ENCODE assay signal across 10 cellular contexts in genomic region chr7:69654381-69654780, GRCh38. TPM values are rescaled to one million over a fixed set of nuclear protein-coding genes. Genes with fewer than 3 reads are reported as not detected.
A peak's percentile ranks its signal among the peaks of the same experiment; 100 is the strongest.
DNase-seq lines count a peak whose midpoint lies in the region; ATAC-seq and TF ChIP-seq lines count a peak whose summit lies in the region.
"Had no signal": no experiment of that assay in that cellular context is flagged by ENCODE, and none has a peak within 500 bp of the region (broad histone marks: within the 10 kb centered on the region; RNA-seq: fewer than 3 reads in every experiment).

No MANE protein-coding gene starts in this region.

- no peaks in the 10 kb centered on the region for H3K27me3 ChIP-seq in esophagus muscularis mucosa

- peak overlapping the region; percentile 14 for H3K27ac Mint-ChIP-seq in stimulated activated memory B cell treated with anti-CD40 and anti-IgM and Interleukin-4, amounts not matched to agents 10 μg/mL and 1 μg/mL and 100 μg/mL, for 72 hours
- H3K27ac Mint-ChIP-seq: activated naive CD8-positive, alpha-beta T cell had no signal

- H3K36me3 Mint-ChIP-seq in stimulated activated memory B cell treated with anti-CD40 and anti-IgM and Interleukin-4, amounts not matched to agents 10 μg/mL and 1 μg/mL and 100 μg/mL, for 72 hours = no peaks in the 10 kb centered on the region
- H3K36me3 Mint-ChIP-seq: activated naive CD8-positive, alpha-beta T cell had no signal

- peak overlapping the region in 3 of 4 donors; percentile 31 to 58 (median 46) for H3K27ac ChIP-seq in esophagus muscularis mucosa (replicated peaks in 1 of 4)

- 29% methylated on average over 2 of the region's 2 CpGs for WGBS in esophagus muscularis mucosa

- no peak for TF ChIP-seq CTCF in LNCaP clone FGC (IDR thresholded peaks at IDR 0.05; ENCODE audit: control insufficient read depth, extremely low read depth, insufficient read depth)
- no peak for TF ChIP-seq CTCF in esophagus muscularis mucosa (IDR thresholded peaks at IDR 0.05)

- ATAC-seq in stimulated activated memory B cell treated with anti-CD40 and anti-IgM and Interleukin-4, amounts not matched to agents 10 μg/mL and 1 μg/mL and 100 μg/mL, for 72 hours = no peak
- ATAC-seq in HG02938 (IDR thresholded peaks at IDR 0.05; ENCODE audit: unreplicated experiment) (no peak), GM21619 (IDR thresholded peaks at IDR 0.05; ENCODE audit: unreplicated experiment) (no peak), GM21786 (IDR thresholded peaks at IDR 0.05; ENCODE audit: unreplicated experiment) (no peak)

- H3K4me3 Mint-ChIP-seq in stimulated activated memory B cell treated with anti-CD40 and anti-IgM and Interleukin-4, amounts not matched to agents 10 μg/mL and 1 μg/mL and 100 μg/mL, for 72 hours = no peak overlapping the region
- H3K4me3 Mint-ChIP-seq: activated naive CD8-positive, alpha-beta T cell had no signal

- TF ChIP-seq POLR2A in esophagus muscularis mucosa (IDR thresholded peaks at IDR 0.05; ENCODE audit: low read depth) = no peak

- no peaks in the 10 kb centered on the region for H3K36me3 ChIP-seq in esophagus muscularis mucosa

- peaks cover 46% of the 10 kb centered on the region for H3K4me1 Mint-ChIP-seq in stimulated activated memory B cell treated with anti-CD40 and anti-IgM and Interleukin-4, amounts not matched to agents 10 μg/mL and 1 μg/mL and 100 μg/mL, for 72 hours

- intact Hi-C loops in esophagus muscularis mucosa (cut with DNase I) = no loop called here

- TF ChIP-seq EP300 in esophagus muscularis mucosa (IDR thresholded peaks at IDR 0.05) = no peak

- H3K9me3 Mint-ChIP-seq in stimulated activated memory B cell treated with anti-CD40 and anti-IgM and Interleukin-4, amounts not matched to agents 10 μg/mL and 1 μg/mL and 100 μg/mL, for 72 hours = no peaks in the 10 kb centered on the region

- no peaks in the 10 kb centered on the region for H3K27me3 Mint-ChIP-seq in stimulated activated memory B cell treated with anti-CD40 and anti-IgM and Interleukin-4, amounts not matched to agents 10 μg/mL and 1 μg/mL and 100 μg/mL, for 72 hours
- H3K27me3 Mint-ChIP-seq: activated naive CD8-positive, alpha-beta T cell had no signal

- peaks cover 28 to 86% (median 69%) of the 10 kb centered on the region in 4 donors for H3K4me1 ChIP-seq in esophagus muscularis mucosa

- no peak overlapping the region for H3K4me3 ChIP-seq in LNCaP clone FGC (ENCODE audit: low read depth, low read length)
- no peak overlapping the region for H3K4me3 ChIP-seq in esophagus muscularis mucosa

- peak; percentile 95 for DNase-seq in LNCaP clone FGC (ENCODE audit: low read depth)
- peak; percentile 32 to 65 for DNase-seq in NCI-H526 (lab: John Stamatoyannopoulos, UW)
- DNase-seq in esophagus muscularis mucosa (ENCODE audit: extremely low spot score) = peak; percentile 80
- no peak for DNase-seq in cerebellar cortex (ENCODE audit: low spot score)
- DNase-seq: small intestine had no signal

- no peaks in the 10 kb centered on the region for H3K9me3 ChIP-seq in esophagus muscularis mucosa

RNA-seq across cellular contexts. Expression of gene AUTS2, which starts 56.1 kb away (rescaled TPM):
- total RNA-seq in esophagus muscularis mucosa = 10 to 100 TPM; 18.5 to 44.9 (median 34.2) TPM
